30 cellular contexts compared by ENCODE assay signal in genomic region chr3:48681974-48682610, GRCh38.
"Had no signal": no experiment of that assay in that cellular context is flagged by ENCODE, and none has a peak within 500 bp of the region (broad histone marks: within the 10 kb centered on the region; RNA-seq: fewer than 3 reads in every experiment).

No MANE protein-coding gene starts in this region.

- H3K27ac Mint-ChIP-seq: activated CD4-positive, alpha-beta memory T cell treated with anti-CD3 and anti-CD28 coated beads, Interleukin-2, amount 10 ng/mL, durations not matched to agents 7 days and 5 days; activated T-cell treated with anti-CD3 and anti-CD28 coated beads, Interleukin-2, amount 50 U/mL, for 72 hours; natural killer cell; WTC11 had no signal

- H3K27me3 Mint-ChIP-seq: activated CD4-positive, alpha-beta memory T cell treated with anti-CD3 and anti-CD28 coated beads, Interleukin-2, amount 10 ng/mL, durations not matched to agents 7 days and 5 days; activated CD4-positive, alpha-beta T cell treated with anti-CD3 and anti-CD28 coated beads, Interleukin-2, amount 10 ng/mL, durations not matched to agents 7 days and 5 days; activated naive CD8-positive, alpha-beta T cell treated with anti-CD3 and anti-CD28 coated beads, Interleukin-2, amount 10 ng/mL, durations not matched to agents 7 days and 5 days; effector memory CD8-positive, alpha-beta T cell; T-helper 17 cell had no signal

- H2AFZ ChIP-seq: hepatocyte had no signal

- H3K4me3 ChIP-seq: gastrocnemius medialis, hepatocyte, left ventricle myocardium inferior, lung, pancreas, thoracic aorta, uterus had no signal

- H3K9me3 ChIP-seq: gastrocnemius medialis, left ventricle myocardium inferior, pancreas, thoracic aorta, uterus had no signal

- H3K27me3 ChIP-seq: brain microvascular endothelial cell, gastrocnemius medialis, hepatocyte, pancreas, uterus had no signal

- H3K36me3 Mint-ChIP-seq: natural killer cell had no signal

- H3K27ac ChIP-seq: brain microvascular endothelial cell, gastrocnemius medialis, hepatocyte, pancreas, uterus had no signal

- ATAC-seq: activated T-cell treated with anti-CD3 and anti-CD28 coated beads, Interleukin-2, amount 50 U/mL, for 72 hours; effector memory CD8-positive, alpha-beta T cell; gastrocnemius medialis; natural killer cell; pancreas; right cardiac atrium; stimulated activated naive CD8-positive, alpha-beta T cell treated with anti-CD3 and anti-CD28 coated beads, Interleukin-15, Interleukin-2, amounts not matched to agents 100 U/mL and 50 U/mL, for 24 hours; T-helper 17 cell; WTC11 had no signal

- H3K4me3 Mint-ChIP-seq: activated CD4-positive, alpha-beta memory T cell treated with anti-CD3 and anti-CD28 coated beads, Interleukin-2, amount 10 ng/mL, durations not matched to agents 7 days and 5 days; activated CD4-positive, alpha-beta T cell treated with anti-CD3 and anti-CD28 coated beads, Interleukin-2, amount 10 ng/mL, durations not matched to agents 7 days and 5 days; activated naive CD8-positive, alpha-beta T cell treated with anti-CD3 and anti-CD28 coated beads, Interleukin-2, amount 10 ng/mL, durations not matched to agents 7 days and 5 days; activated T-cell treated with anti-CD3 and anti-CD28 coated beads, Interleukin-2, amount 50 U/mL, for 72 hours; effector memory CD8-positive, alpha-beta T cell; natural killer cell; T-helper 17 cell; WTC11 had no signal

- H3K9me3 Mint-ChIP-seq: activated CD4-positive, alpha-beta memory T cell treated with anti-CD3 and anti-CD28 coated beads, Interleukin-2, amount 10 ng/mL, durations not matched to agents 7 days and 5 days; activated CD4-positive, alpha-beta T cell treated with anti-CD3 and anti-CD28 coated beads, Interleukin-2, amount 10 ng/mL, durations not matched to agents 7 days and 5 days; activated naive CD8-positive, alpha-beta T cell treated with anti-CD3 and anti-CD28 coated beads, Interleukin-2, amount 10 ng/mL, durations not matched to agents 7 days and 5 days; activated T-cell treated with anti-CD3 and anti-CD28 coated beads, Interleukin-2, amount 50 U/mL, for 72 hours; effector memory CD8-positive, alpha-beta T cell; natural killer cell; WTC11 had no signal

- DNase-seq: activated CD4-positive, alpha-beta memory T cell treated with anti-CD3 and anti-CD28 coated beads, Interleukin-2, amount 10 ng/mL, durations not matched to agents 7 days and 5 days; activated CD4-positive, alpha-beta T cell treated with anti-CD3 and anti-CD28 coated beads for 1 hour; activated CD4-positive, alpha-beta T cell treated with anti-CD3 and anti-CD28 coated beads, Interleukin-2, amount 10 ng/mL, durations not matched to agents 7 days and 5 days; activated effector memory CD4-positive, alpha-beta T cell treated with Interleukin-2 at 50 U/mL for 16 hours; activated naive CD4-positive, alpha-beta T cell treated with Interleukin-2 at 50 U/mL for 16 hours; activated naive CD8-positive, alpha-beta T cell treated with anti-CD3 and anti-CD28 coated beads, Interleukin-2, amount 10 ng/mL, durations not matched to agents 7 days and 5 days; activated T-cell treated with anti-CD3 and anti-CD28 coated beads for 4 hours; activated T-cell treated with anti-CD3 and anti-CD28 coated beads, Interleukin-2, amount 50 U/mL, for 72 hours; brain microvascular endothelial cell; caudate nucleus; cortex of kidney; effector memory CD8-positive, alpha-beta T cell; erythroblast; gastrocnemius medialis; islet precursor cell; left ventricle myocardium inferior; mesendoderm; natural killer cell; pancreas; right cardiac atrium; stimulated activated CD4-positive, alpha-beta T cell treated with anti-CD3 and anti-CD28 coated beads, Interleukin-2, amount 100 ng/mL, for 48 hours; stimulated activated naive CD8-positive, alpha-beta T cell treated with anti-CD3 and anti-CD28 coated beads, Interleukin-15, Interleukin-2, amounts not matched to agents 100 U/mL and 50 U/mL, for 24 hours; T-helper 17 cell; T1000; trophoblast cell; uterus had no signal

- H3K36me3 ChIP-seq: uterus had no signal
